ENCODE assay signal across 8 cellular contexts in the genomic region with DNA sequence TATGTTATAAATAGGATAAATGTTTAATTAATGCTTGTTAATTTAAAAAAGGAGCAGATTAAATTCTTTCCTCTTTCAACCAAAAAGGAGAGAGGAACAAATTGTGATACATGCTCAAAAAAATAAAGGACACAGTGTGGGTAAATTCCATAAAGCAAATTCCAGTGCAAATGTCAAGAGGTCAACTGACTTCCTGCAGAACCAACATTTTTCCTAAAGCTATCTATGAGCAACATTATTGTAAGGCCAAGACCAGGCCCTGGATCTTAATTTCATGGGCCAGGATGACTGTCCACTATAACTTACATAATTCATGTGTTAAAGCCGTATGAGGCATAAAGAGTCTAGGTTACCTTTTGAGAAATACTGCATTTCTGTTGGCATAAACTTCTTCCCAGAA.
"Had no signal": no experiment of that assay in that cellular context is flagged by ENCODE, and none has a peak within 500 bp of the region (broad histone marks: within the 10 kb centered on the region; RNA-seq: fewer than 3 reads in every experiment).

No MANE protein-coding gene starts in this region.

- H3K27ac Mint-ChIP-seq: GM23338, H9, HFFc6 had no signal

- H3K4me1 Mint-ChIP-seq: GM23338, H9 had no signal

- H3K4me3 Mint-ChIP-seq: GM23338, H9, HFFc6 had no signal

- H3K4me1 ChIP-seq: HAP-1 had no signal

- DNase-seq: GM23248, GOT3, H7, H9, HFFc6 had no signal

- H3K9ac ChIP-seq: GM23248 had no signal

- H3K9me3 ChIP-seq: HAP-1 had no signal

- H3K27ac ChIP-seq: GM23248 had no signal

- ATAC-seq: GM23338, HCT116 had no signal

- H3K4me3 ChIP-seq: GM23248, GM23338, HAP-1 had no signal

- H3K36me3 ChIP-seq: HAP-1 had no signal

- H3K9me3 Mint-ChIP-seq: GM23338 had no signal
